1 cellular context compared by ENCODE assay signal in the genomic region with DNA sequence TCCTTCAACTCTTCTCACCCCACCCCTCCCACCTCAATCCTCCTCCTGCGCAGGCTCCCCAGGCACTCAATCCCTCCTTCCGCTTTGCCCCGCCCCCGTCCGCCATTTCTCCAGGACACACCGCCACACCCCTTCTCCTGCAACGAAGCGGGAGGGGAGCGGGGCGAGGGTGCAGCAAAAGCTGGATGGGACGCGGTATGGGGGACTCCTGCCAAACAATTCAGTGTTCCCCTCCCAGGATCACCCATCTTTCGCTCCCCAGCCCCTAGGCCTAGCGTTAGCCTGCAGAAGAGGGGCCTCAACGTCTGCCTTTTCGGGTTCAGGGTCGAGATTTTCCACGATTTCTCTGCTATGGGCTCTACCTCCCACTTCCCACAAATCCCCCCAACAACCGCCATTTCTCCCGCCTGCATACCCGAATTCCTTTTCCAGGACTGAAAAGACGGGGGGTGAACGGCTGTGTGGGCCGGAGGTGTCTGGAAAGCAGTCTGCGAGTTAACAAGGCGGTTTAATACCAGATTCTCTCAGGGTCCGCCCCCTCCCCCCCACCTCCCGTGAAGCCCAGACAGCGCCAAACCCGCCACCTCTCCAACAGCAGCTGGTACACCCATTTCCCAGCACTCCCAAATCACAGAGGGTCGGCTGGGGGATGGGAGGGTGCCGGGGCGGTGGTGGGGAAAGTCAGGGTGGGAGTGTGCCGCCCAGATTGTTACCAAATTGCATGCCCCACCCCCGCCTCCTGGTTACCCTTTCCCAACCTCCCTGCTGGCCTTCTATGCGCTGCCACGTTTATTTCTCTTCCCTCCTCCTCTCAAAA.
TF ChIP-seq lines count a peak whose summit lies in the region.

No MANE protein-coding gene starts in this region.

TF ChIP-seq in HEK293, 187 proteins besides CTCF, POLR2A, EP300 and RAD21 (continued from another document):
- TF ChIP-seq ZNF639 (tag by site-specific recombination; IDR thresholded peaks at IDR 0.05) = no peak
- TF ChIP-seq ZNF585B (tag by site-specific recombination; IDR thresholded peaks at IDR 0.05) = no peak
- TF ChIP-seq ZNF548 (tag by site-specific recombination; IDR thresholded peaks at IDR 0.05) = no peak
- peak; percentile 57 for TF ChIP-seq SP3 (tag by site-specific recombination; IDR thresholded peaks at IDR 0.05)
- no peak for TF ChIP-seq ZNF391 (tag by site-specific recombination; IDR thresholded peaks at IDR 0.05; ENCODE audit: borderline replicate concordance, low read depth)
- TF ChIP-seq ZNF777 (tag by site-specific recombination; IDR thresholded peaks at IDR 0.05; ENCODE audit: borderline replicate concordance) = no peak
- TF ChIP-seq ZNF423 (tag by site-specific recombination; IDR thresholded peaks at IDR 0.05) = no peak
- no peak for TF ChIP-seq ZNF658 (tag by site-specific recombination; IDR thresholded peaks at IDR 0.05)
- peak; percentile 52; the same call in 1 of the 2 replicates for TF ChIP-seq ZNF76 (tag by site-specific recombination; IDR thresholded peaks at IDR 0.05; ENCODE audit: borderline replicate concordance, low read depth)
- TF ChIP-seq ZNF558 (tag by site-specific recombination; IDR thresholded peaks at IDR 0.05) = no peak
- no peak for TF ChIP-seq ZEB2 (tag by site-specific recombination; IDR thresholded peaks at IDR 0.05)
- TF ChIP-seq BCL11A (tag by site-specific recombination; IDR thresholded peaks at IDR 0.05; ENCODE audit: low read depth) = no peak
- TF ChIP-seq ZBTB11 (tag by site-specific recombination; conservative IDR thresholded peaks at IDR 0.05; ENCODE audit: low read depth) = no peak
- TF ChIP-seq, protein P1, sequence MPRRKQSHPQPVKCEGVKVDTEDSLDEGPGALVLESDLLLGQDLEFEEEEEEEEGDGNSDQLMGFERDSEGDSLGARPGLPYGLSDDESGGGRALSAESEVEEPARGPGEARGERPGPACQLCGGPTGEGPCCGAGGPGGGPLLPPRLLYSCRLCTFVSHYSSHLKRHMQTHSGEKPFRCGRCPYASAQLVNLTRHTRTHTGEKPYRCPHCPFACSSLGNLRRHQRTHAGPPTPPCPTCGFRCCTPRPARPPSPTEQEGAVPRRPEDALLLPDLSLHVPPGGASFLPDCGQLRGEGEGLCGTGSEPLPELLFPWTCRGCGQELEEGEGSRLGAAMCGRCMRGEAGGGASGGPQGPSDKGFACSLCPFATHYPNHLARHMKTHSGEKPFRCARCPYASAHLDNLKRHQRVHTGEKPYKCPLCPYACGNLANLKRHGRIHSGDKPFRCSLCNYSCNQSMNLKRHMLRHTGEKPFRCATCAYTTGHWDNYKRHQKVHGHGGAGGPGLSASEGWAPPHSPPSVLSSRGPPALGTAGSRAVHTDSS (tag by site-specific recombination; IDR thresholded peaks at IDR 0.05) = no peak
- TF ChIP-seq EGR2 (tag by site-specific recombination; IDR thresholded peaks at IDR 0.05; ENCODE audit: low read depth) = 0 out of 2 replicates have a peak, but pooled peaks have one; percentile 9
